Comparison of ENCODE assay signal across 8 cellular contexts in genomic region chr12:53220857-53221202, GRCh38. TPM values are rescaled to one million over a fixed set of nuclear protein-coding genes. Genes with fewer than 3 reads are reported as not detected.
A peak's percentile ranks its signal among the peaks of the same experiment; 100 is the strongest.
DNase-seq lines count a peak whose midpoint lies in the region; ATAC-seq and TF ChIP-seq lines count a peak whose summit lies in the region.

No MANE protein-coding gene starts in this region.

- H3K4me1 Mint-ChIP-seq in T-helper 2 cell treated with Interferon-gamma antibody and Interleukin-4, amounts not matched to agents 5 μg/mL and 100 μg/mL, for 36 hours (ENCODE audit: low read depth): peaks cover 65% of the 10 kb centered on the region

- 2% methylated on average over 36 of the region's 37 CpGs for WGBS in prostate gland

- peak; percentile 91 for DNase-seq in GM06990 (ENCODE audit: extremely low read depth, insufficient read length)
- DNase-seq in NCI-H128 (lab: John Stamatoyannopoulos, UW; ENCODE audit: unreplicated experiment): peak; percentile 73
- DNase-seq in T-helper 2 cell treated with Interferon-gamma antibody and Interleukin-4, amounts not matched to agents 5 μg/mL and 100 μg/mL, for 36 hours (ENCODE audit: low spot score): peak; percentile 90
- DNase-seq in ascending aorta (ENCODE audit: low spot score in 2 of 2): peak; percentile 61 to 94
- DNase-seq in right atrium auricular region (ENCODE audit: low spot score): peak; percentile 85
- DNase-seq in prostate gland (ENCODE audit: low spot score): peak; percentile 84
- no peak for DNase-seq in vagina (ENCODE audit: extremely low spot score in 2 of 2)

- H3K27ac ChIP-seq in ascending aorta (peak overlapping the region; percentile 92 to 96), right atrium auricular region (peak overlapping the region; percentile 95 to 96), prostate gland (peak overlapping the region; percentile 97 to 99), vagina (peak overlapping the region; percentile 99)

- intact Hi-C loops in ascending aorta (cut with DNase I) (loop anchor here (1.0 to 10.0 kb wide), 3 partner anchors 10 to 1176 kb away; partner anchors contain the start of gene ESPL1), prostate gland (cut with DNase I) (no loop called here), vagina (cut with DNase I) (no loop called here)

- H3K36me3 ChIP-seq in GM06990 (ENCODE audit: control insufficient read depth, insufficient read depth, low read length) (no peaks in the 10 kb centered on the region), ascending aorta (no peaks in the 10 kb centered on the region), right atrium auricular region (no peaks in the 10 kb centered on the region), prostate gland (no peaks in the 10 kb centered on the region), vagina (no peaks in the 10 kb centered on the region)

- H3K4me1 ChIP-seq in ascending aorta (peaks cover 35 to 56% of the 10 kb centered on the region in 2 donors), right atrium auricular region (peaks cover 0 to 74% of the 10 kb centered on the region in 2 donors), prostate gland (replicated peaks) (peaks cover 41% of the 10 kb centered on the region), vagina (peaks cover 74% of the 10 kb centered on the region)

- TF ChIP-seq POLR2A in prostate gland (IDR thresholded peaks at IDR 0.05): peak; percentile 6
- TF ChIP-seq POLR2A in vagina (IDR thresholded peaks at IDR 0.05): no peak

- no peaks in the 10 kb centered on the region for H3K9me3 Mint-ChIP-seq in T-helper 2 cell treated with Interferon-gamma antibody and Interleukin-4, amounts not matched to agents 5 μg/mL and 100 μg/mL, for 36 hours

- H3K27ac Mint-ChIP-seq in T-helper 2 cell treated with Interferon-gamma antibody and Interleukin-4, amounts not matched to agents 5 μg/mL and 100 μg/mL, for 36 hours: peak overlapping the region; percentile 95

- TF ChIP-seq CTCF in GM06990 (IDR thresholded peaks at IDR 0.05; ENCODE audit: insufficient read depth, low read length, poor library complexity, severe bottlenecking) (no peak), ascending aorta (IDR thresholded peaks at IDR 0.05) (no peak), right atrium auricular region (IDR thresholded peaks at IDR 0.05) (no peak), prostate gland (IDR thresholded peaks at IDR 0.05) (no peak), vagina (IDR thresholded peaks at IDR 0.05) (no peak)

- peaks cover 25% of the 10 kb centered on the region for H3K36me3 Mint-ChIP-seq in T-helper 2 cell treated with Interferon-gamma antibody and Interleukin-4, amounts not matched to agents 5 μg/mL and 100 μg/mL, for 36 hours (ENCODE audit: low read depth)

- ATAC-seq in HG02588 (IDR thresholded peaks at IDR 0.05; ENCODE audit: unreplicated experiment): peak; percentile 43

- H3K27me3 ChIP-seq in GM06990 (replicated peaks; ENCODE audit: control insufficient read depth, insufficient read depth, low read length) (no peaks in the 10 kb centered on the region), ascending aorta (no peaks in the 10 kb centered on the region), right atrium auricular region (no peaks in the 10 kb centered on the region), prostate gland (replicated peaks; ENCODE audit: insufficient read depth) (no peaks in the 10 kb centered on the region), vagina (no peaks in the 10 kb centered on the region)

- H3K4me3 Mint-ChIP-seq in T-helper 2 cell treated with Interferon-gamma antibody and Interleukin-4, amounts not matched to agents 5 μg/mL and 100 μg/mL, for 36 hours: peak overlapping the region; percentile 97

- no peaks in the 10 kb centered on the region for H3K27me3 Mint-ChIP-seq in T-helper 2 cell treated with Interferon-gamma antibody and Interleukin-4, amounts not matched to agents 5 μg/mL and 100 μg/mL, for 36 hours (ENCODE audit: low read depth)

- H3K9me3 ChIP-seq in ascending aorta (no peaks in the 10 kb centered on the region), right atrium auricular region (no peaks in the 10 kb centered on the region), prostate gland (no peaks in the 10 kb centered on the region), vagina (no peaks in the 10 kb centered on the region)

- H3K4me3 ChIP-seq in GM06990 (replicated peaks; ENCODE audit: low read depth, low read length) (peak overlapping the region; percentile 77), ascending aorta (peak overlapping the region; percentile 85 to 90), right atrium auricular region (peak overlapping the region; percentile 61 to 67), prostate gland (peak overlapping the region; percentile 48 to 70), vagina (peak overlapping the region; percentile 75 to 91)

RNA-seq across cellular contexts. Expression of gene RARG, which starts 11.2 kb away (rescaled TPM):
- total RNA-seq in ascending aorta (29.8 TPM), right atrium auricular region (10 to 100 TPM; 14.8 to 15.0 TPM), prostate gland (10 to 100 TPM; 28.9 to 30.4 TPM), vagina (79.1 TPM)

RNA-seq across cellular contexts. Expression of gene ITGB7, which starts 13.8 kb away (rescaled TPM):
- total RNA-seq in ascending aorta (1.6 TPM), right atrium auricular region (under 1 TPM in 1 of 2 donors, not detected in 1; 0.47 TPM), prostate gland (1 to 10 TPM; 1.2 to 1.7 TPM), vagina (3.7 TPM)

RNA-seq across cellular contexts. Expression of gene CSAD, which starts 40.1 kb away (rescaled TPM):
- total RNA-seq in ascending aorta (30.7 TPM), right atrium auricular region (1 to 10 TPM; 3.4 to 4.9 TPM), prostate gland (10 to 100 TPM; 30.8 to 92.5 TPM), vagina (44.9 TPM)

RNA-seq across cellular contexts. Expression of gene ZNF740, which starts 40.3 kb away (rescaled TPM):
- total RNA-seq in ascending aorta: 5.9 TPM
- total RNA-seq in right atrium auricular region: 1 to 10 TPM; 5.9 to 7.4 TPM
- total RNA-seq in prostate gland: 10 to 100 TPM; 17.0 to 19.1 TPM
- 12.8 TPM for total RNA-seq in vagina

RNA-seq across cellular contexts. Expression of gene ESPL1, which starts 47.3 kb away (rescaled TPM):
- not detected for total RNA-seq in ascending aorta
- total RNA-seq in right atrium auricular region: under 1 TPM; 0.12 to 0.59 TPM
- total RNA-seq in prostate gland: 1 to 10 TPM in 1 of 2 donors, under 1 TPM in 1; 0.55 to 6.1 TPM
- total RNA-seq in vagina: 17.7 TPM

Comparison
In these comparisons a context has a peak if more than half of its experiments do, and no peak if none do; other contexts are left out.
1. DNase-seq: peak in GM06990 (single experiment), NCI-H128 (single experiment), T-helper 2 cell treated with Interferon-gamma antibody and Interleukin-4, amounts not matched to agents 5 μg/mL and 100 μg/mL, for 36 hours (single experiment), ascending aorta (2 of 2), right atrium auricular region (single experiment) and prostate gland (single experiment); none in vagina (0 of 2).
2. Peak in every context shown above with its lines, with median percentiles within 50 percentile points of each other: H3K4me3 ChIP-seq and H3K27ac ChIP-seq.